In the genomic region with DNA sequence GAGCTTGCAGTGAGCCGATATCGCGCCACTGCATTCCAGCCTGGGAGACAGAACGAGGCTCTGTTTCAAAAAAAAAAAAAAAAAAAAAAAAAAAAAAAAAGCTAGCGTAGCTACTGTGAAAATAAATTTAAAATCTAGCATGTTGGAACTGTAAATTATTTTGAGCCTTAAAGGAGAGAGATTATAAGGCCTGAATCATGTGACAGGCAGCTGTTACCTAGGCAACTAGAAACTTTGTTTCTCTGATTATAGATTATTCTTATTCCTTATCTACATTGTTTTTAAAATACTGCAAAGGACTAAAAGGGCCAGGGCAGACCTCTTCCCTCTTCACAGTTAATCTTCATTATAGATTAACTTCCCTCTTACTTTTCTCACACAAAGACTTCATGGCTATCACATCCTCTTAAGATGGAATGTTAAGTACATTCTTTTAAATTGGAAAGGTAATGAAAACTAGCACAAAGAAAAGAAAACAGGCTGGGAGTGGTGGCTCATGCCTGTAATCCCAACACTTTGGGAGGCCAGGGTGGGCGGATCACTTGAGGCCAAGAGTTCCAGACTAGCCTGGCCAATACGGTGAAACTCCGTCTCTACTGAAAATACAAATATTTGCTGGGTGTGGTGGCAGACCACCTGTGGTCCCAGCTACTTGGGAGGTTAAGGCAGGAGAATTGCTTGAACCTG, we compare ENCODE assay signal across 18 cellular contexts. TPM values are rescaled to one million over a fixed set of nuclear protein-coding genes. Genes with fewer than 3 reads are reported as not detected.
DNase-seq lines count a peak whose midpoint lies in the region; ATAC-seq and TF ChIP-seq lines count a peak whose summit lies in the region.
"Had no signal": no experiment of that assay in that cellular context is flagged by ENCODE, and none has a peak within 500 bp of the region (broad histone marks: within the 10 kb centered on the region; RNA-seq: fewer than 3 reads in every experiment).

No MANE protein-coding gene starts in this region.

- H3K27ac Mint-ChIP-seq in endodermal cell (peak overlapping the region; percentile 91), mesothelial cell of epicardium (peak overlapping the region; percentile 53)
- H3K27ac Mint-ChIP-seq: CD4-positive, alpha-beta T cell had no signal

- DNase-seq in HK-2 (ENCODE audit: unreplicated experiment), result peak; percentile 14
- peak; percentile 68 for DNase-seq in endodermal cell
- DNase-seq in mesothelial cell of epicardium (ENCODE audit: low spot score in 2 of 2, unreplicated experiment in 2 of 2), result no peak
- DNase-seq in upper lobe of right lung, result no peak
- no peak for DNase-seq in psoas muscle
- DNase-seq in NCI-H69 (lab: John Stamatoyannopoulos, UW), result no peak
- DNase-seq in middle frontal gyrus (ENCODE audit: extremely low spot score, low spot score), result no peak
- DNase-seq: ACHN; CD4-positive, alpha-beta T cell; DND-41; GOT3; NCI-H1048; NCI-H1694; NCI-H2107; NCI-H446; NCI-H774; Peyer's patch; Right ventricle myocardium superior had no signal

- H3K9ac ChIP-seq in endodermal cell (ENCODE audit: extremely low read depth, low read length, poor library complexity, severe bottlenecking), result no peak overlapping the region

- H3K27ac ChIP-seq in endodermal cell (ENCODE audit: low read depth, low read length) (no peak overlapping the region), upper lobe of right lung (peak overlapping the region; percentile 58), psoas muscle (no peak overlapping the region)
- H3K27ac ChIP-seq: Peyer's patch had no signal

- H3K36me3 ChIP-seq in endodermal cell (ENCODE audit: control insufficient read depth, insufficient read depth, low read length) (no peaks in the 10 kb centered on the region), upper lobe of right lung (no peaks in the 10 kb centered on the region), psoas muscle (ENCODE audit: insufficient read depth in 1 of 2, low read depth in 1 of 2) (no peaks in the 10 kb centered on the region)
- H3K36me3 ChIP-seq: Peyer's patch had no signal

- H3K4me1 ChIP-seq in endodermal cell (ENCODE audit: control insufficient read depth, insufficient read depth, low read length) (no peaks in the 10 kb centered on the region), upper lobe of right lung (no peaks in the 10 kb centered on the region), psoas muscle (no peaks in the 10 kb centered on the region)
- H3K4me1 ChIP-seq: Peyer's patch had no signal

- ATAC-seq in upper lobe of right lung (peak; percentile 24), psoas muscle (no peak)

- H3K9me3 Mint-ChIP-seq in endodermal cell, result peaks cover 14% of the 10 kb centered on the region
- no peaks in the 10 kb centered on the region for H3K9me3 Mint-ChIP-seq in mesothelial cell of epicardium
- H3K9me3 Mint-ChIP-seq: CD4-positive, alpha-beta T cell had no signal

- H3K9me3 ChIP-seq in endodermal cell (ENCODE audit: control insufficient read depth, low read length) (peaks cover 4% of the 10 kb centered on the region), upper lobe of right lung (no peaks in the 10 kb centered on the region), psoas muscle (no peaks in the 10 kb centered on the region)
- H3K9me3 ChIP-seq: Peyer's patch had no signal

- H3K4me3 ChIP-seq in endodermal cell (ENCODE audit: low read length) (no peak overlapping the region), upper lobe of right lung (no peak overlapping the region), psoas muscle (no peak overlapping the region)
- H3K4me3 ChIP-seq: Peyer's patch had no signal

- H3K4me1 Mint-ChIP-seq in endodermal cell (peaks cover 5% of the 10 kb centered on the region), mesothelial cell of epicardium (peaks cover 3% of the 10 kb centered on the region)

- TF ChIP-seq CTCF in endodermal cell (conservative IDR thresholded peaks at IDR 0.05), result no peak
- no peak for TF ChIP-seq CTCF in mesothelial cell of epicardium (IDR thresholded peaks at IDR 0.05; ENCODE audit: unreplicated experiment)
- no peak for TF ChIP-seq CTCF in upper lobe of right lung (IDR thresholded peaks at IDR 0.05)
- TF ChIP-seq CTCF in psoas muscle (IDR thresholded peaks at IDR 0.05), result no peak

- H3K36me3 Mint-ChIP-seq in endodermal cell (ENCODE audit: low read depth), result no peaks in the 10 kb centered on the region
- H3K36me3 Mint-ChIP-seq in mesothelial cell of epicardium, result no peaks in the 10 kb centered on the region

- H3K27me3 ChIP-seq in endodermal cell (ENCODE audit: control insufficient read depth, insufficient read depth, low read length, poor library complexity, severe bottlenecking) (no peaks in the 10 kb centered on the region), upper lobe of right lung (no peaks in the 10 kb centered on the region), psoas muscle (ENCODE audit: insufficient read depth in 3 of 3, low read length in 2 of 3) (no peaks in the 10 kb centered on the region)
- H3K27me3 ChIP-seq: Peyer's patch had no signal

- H3K27me3 Mint-ChIP-seq in endodermal cell (ENCODE audit: insufficient read depth), result no peaks in the 10 kb centered on the region
- H3K27me3 Mint-ChIP-seq in mesothelial cell of epicardium (ENCODE audit: low read depth), result no peaks in the 10 kb centered on the region
- H3K27me3 Mint-ChIP-seq: CD4-positive, alpha-beta T cell had no signal

- H3K4me3 Mint-ChIP-seq in endodermal cell (no peak overlapping the region), mesothelial cell of epicardium (no peak overlapping the region)
- H3K4me3 Mint-ChIP-seq: CD4-positive, alpha-beta T cell had no signal

- intact Hi-C loops in upper lobe of right lung (cut with DNase I), result no loop called here
- intact Hi-C loops in psoas muscle (cut with DNase I), result no loop called here

- WGBS in endodermal cell (ENCODE audit: insufficient coverage in 1 of 2, insufficient read length in 1 of 2), 2 experiments, result 85 to 91% methylated on average over 6 to 8 of the region's 8 CpGs
- WGBS in psoas muscle, 3 donors, result 86 to 88% (median 87%) methylated on average over 8 of the region's 8 CpGs

RNA-seq across cellular contexts. Expression of gene PDS5A, which starts 21.1 kb away (rescaled TPM):
- total RNA-seq in endodermal cell (10 to 100 TPM; 88.2 to 98.6 TPM), mesothelial cell of epicardium (78.4 to 86.6 TPM (median 79.8 TPM) in 3 replicates), upper lobe of right lung (83.7 TPM), psoas muscle (10 to 100 TPM; 23.2 to 34.0 (median 30.8) TPM)
- 67.4 TPM for polyA plus RNA-seq in endodermal cell (2013, experiment 1 of 2)
- 62.2 TPM for polyA plus RNA-seq in endodermal cell (2013, experiment 2 of 2)
- 10 to 100 TPM; 14.2 to 33.2 (median 19.1) TPM for polyA plus RNA-seq in psoas muscle

RNA-seq across cellular contexts. Expression of gene N4BP2, which starts 57.8 kb away (rescaled TPM):
- total RNA-seq in endodermal cell, result 10 to 100 TPM; 37.1 to 44.0 TPM
- 20.9 TPM for polyA plus RNA-seq in endodermal cell (2013, experiment 1 of 2)
- 22.4 TPM for polyA plus RNA-seq in endodermal cell (2013, experiment 2 of 2)
- total RNA-seq in mesothelial cell of epicardium, result 38.9 to 41.0 TPM (median 40.6 TPM) in 3 replicates
- total RNA-seq in upper lobe of right lung, result 9.8 TPM
- 1 to 10 TPM; 2.7 to 6.8 (median 3.2) TPM for total RNA-seq in psoas muscle
- 1 to 10 TPM; 1.1 to 1.6 (median 1.1) TPM for polyA plus RNA-seq in psoas muscle

Comparison
In these comparisons a context has a peak if more than half of its experiments do, and no peak if none do; other contexts are left out.
1. DNase-seq: peak in HK-2 (single experiment) and endodermal cell (single experiment); none in mesothelial cell of epicardium (0 of 2), upper lobe of right lung (single experiment), psoas muscle (0 of 2), NCI-H69 (single experiment) and middle frontal gyrus (single experiment).